In genomic region chr5:65722575-65723424, GRCh38 we compare ENCODE assay signal across 8 cellular contexts. TPM values are rescaled to one million over a fixed set of nuclear protein-coding genes. Genes with fewer than 3 reads are reported as not detected.
DNase-seq lines count a peak whose midpoint lies in the region; ATAC-seq, FAIRE-seq and TF ChIP-seq lines count a peak whose summit lies in the region.

No MANE protein-coding gene starts in this region.

- TF ChIP-seq CTCF in AG10803 (conservative IDR thresholded peaks at IDR 0.05; ENCODE audit: low read length) = no peak
- no peak for TF ChIP-seq CTCF in esophagus muscularis mucosa (IDR thresholded peaks at IDR 0.05)
- TF ChIP-seq CTCF in uterus (IDR thresholded peaks at IDR 0.05) = no peak

- H3K4me1 ChIP-seq in esophagus muscularis mucosa = peaks cover 10 to 35% (median 28%) of the 10 kb centered on the region in 4 donors
- H3K4me1 ChIP-seq in mucosa of rectum (ENCODE audit: control insufficient read depth in 2 of 2, insufficient read depth in 2 of 2, low read length in 2 of 2) = peaks cover 4 to 5% of the 10 kb centered on the region in 2 donors
- H3K4me1 ChIP-seq in uterus = no peaks in the 10 kb centered on the region

- H3K27me3 ChIP-seq in esophagus muscularis mucosa = no peaks in the 10 kb centered on the region
- H3K27me3 ChIP-seq in mucosa of rectum (ENCODE audit: control insufficient read depth in 2 of 2, insufficient read depth in 2 of 2, low read length in 2 of 2) = no peaks in the 10 kb centered on the region
- no peaks in the 10 kb centered on the region for H3K27me3 ChIP-seq in uterus

- TF ChIP-seq EP300 in esophagus muscularis mucosa (IDR thresholded peaks at IDR 0.05) = no peak

- intact Hi-C loops in esophagus muscularis mucosa (cut with DNase I) (loop anchor here (5.0 kb wide), 2 partner anchors 205 to 420 kb away; partner anchors contain the start of genes ERBIN and SREK1), uterus (cut with DNase I; ENCODE audit: low total_unique reads) (no loop called here)

- peak; percentile 77 for DNase-seq in AG10803 (ENCODE audit: low read depth)
- DNase-seq in GM12892 (ENCODE audit: insufficient read length) = peak; percentile 6
- DNase-seq in NAMALWA (ENCODE audit: low spot score) = peak; percentile 59
- DNase-seq in UCSD-AML1 (lab: John Stamatoyannopoulos, UW; ENCODE audit: unreplicated experiment) = peak; percentile 45
- DNase-seq in esophagus muscularis mucosa (ENCODE audit: extremely low spot score) = no peak
- DNase-seq in uterus = peak; percentile 18 to 22

- H3K9ac ChIP-seq in mucosa of rectum (ENCODE audit: low read depth in 1 of 2, low read length in 2 of 2) = peak overlapping the region; percentile 0 to 72

- H3K4me3 ChIP-seq in AG10803 (ENCODE audit: low read length) = peak overlapping the region; percentile 87
- H3K4me3 ChIP-seq in esophagus muscularis mucosa = peak overlapping the region; percentile 77 to 99 (median 91)
- H3K4me3 ChIP-seq in mucosa of rectum (ENCODE audit: low read length in 2 of 2) = peak overlapping the region; percentile 83 to 85
- peak overlapping the region; percentile 84 to 93 for H3K4me3 ChIP-seq in uterus

- TF ChIP-seq POLR2A in GM12892 (IDR thresholded peaks at IDR 0.05; ENCODE audit: low read depth, low read length) = no peak
- TF ChIP-seq POLR2A in esophagus muscularis mucosa (IDR thresholded peaks at IDR 0.05; ENCODE audit: low read depth) = no peak
- TF ChIP-seq POLR2A in uterus (IDR thresholded peaks at IDR 0.05) = no peak

- ATAC-seq in HG03159 (IDR thresholded peaks at IDR 0.05; ENCODE audit: unreplicated experiment) = no peak

- H3K36me3 ChIP-seq in esophagus muscularis mucosa (peaks cover 0 to 7% (median 0%) of the 10 kb centered on the region in 4 donors), mucosa of rectum (ENCODE audit: control insufficient read depth in 2 of 2, insufficient read depth in 2 of 2, low read length in 2 of 2) (no peaks in the 10 kb centered on the region), uterus (no peaks in the 10 kb centered on the region)

- H3K9me3 ChIP-seq in esophagus muscularis mucosa (no peaks in the 10 kb centered on the region), mucosa of rectum (ENCODE audit: control insufficient read depth in 2 of 2, low read length in 2 of 2) (no peaks in the 10 kb centered on the region), uterus (no peaks in the 10 kb centered on the region)

- WGBS in esophagus muscularis mucosa = 4% methylated on average over 25 of the region's 29 CpGs

- H3K27ac ChIP-seq in esophagus muscularis mucosa (replicated peaks in 1 of 4) (peak overlapping the region; percentile 75 to 86 (median 80)), mucosa of rectum (ENCODE audit: low read depth in 2 of 2, low read length in 2 of 2) (peak overlapping the region; percentile 29 to 44), uterus (peak overlapping the region; percentile 31 to 65)

- FAIRE-seq in GM12892 (lab: Jason Lieb, UNC) = no peak

RNA-seq across cellular contexts. Expression of gene NLN, which starts 0.8 kb away (rescaled TPM):
- 19.2 TPM for polyA plus RNA-seq in GM12892 (2012; ENCODE audit: missing spikeins)
- total RNA-seq in esophagus muscularis mucosa (10 to 100 TPM in 1 of 4 donors, 1 to 10 TPM in 3; 8.7 to 11.9 (median 9.1) TPM), uterus (10 to 100 TPM in 2 of 4 donors, 1 to 10 TPM in 2; 4.4 to 34.9 (median 9.8) TPM)

RNA-seq across cellular contexts. Expression of gene SGTB, which starts 0.9 kb away (rescaled TPM):
- polyA plus RNA-seq in GM12892 (2012; ENCODE audit: missing spikeins) = 4.9 TPM
- total RNA-seq in esophagus muscularis mucosa = 10 to 100 TPM; 11.4 to 16.5 (median 14.4) TPM
- 10 to 100 TPM in 3 of 4 donors, 1 to 10 TPM in 1; 4.1 to 26.2 (median 13.5) TPM for total RNA-seq in uterus
